In genomic region chr6:18400831-18401446, GRCh38 we compare ENCODE assay signal across 8 cellular contexts. TPM values are rescaled to one million over a fixed set of nuclear protein-coding genes. Genes with fewer than 3 reads are reported as not detected.
A peak's percentile ranks its signal among the peaks of the same experiment; 100 is the strongest.
DNase-seq lines count a peak whose midpoint lies in the region; ATAC-seq and TF ChIP-seq lines count a peak whose summit lies in the region.

No MANE protein-coding gene starts in this region.

- H3K27me3 ChIP-seq in DOHH2 (ENCODE audit: control insufficient read depth, low read length) (no peaks in the 10 kb centered on the region), ascending aorta (no peaks in the 10 kb centered on the region), gastrocnemius medialis (no peaks in the 10 kb centered on the region)

- intact Hi-C loops in ascending aorta (cut with DNase I) (no loop called here), gastrocnemius medialis (cut with DNase I; ENCODE audit: low total_unique reads) (no loop called here)

- H3K9me2 ChIP-seq in DOHH2 (replicated peaks; ENCODE audit: control insufficient read depth, low read length) = no peaks in the 10 kb centered on the region

- peaks cover 14% of the 10 kb centered on the region; the same call in 1 of the 2 replicates for H4K20me1 ChIP-seq in DOHH2 (ENCODE audit: control insufficient read depth, insufficient read depth, low read depth, low read length)

- no peak for TF ChIP-seq CTCF in DOHH2 (IDR thresholded peaks at IDR 0.05; ENCODE audit: low read depth, low read length, poor library complexity, severe bottlenecking)
- no peak for TF ChIP-seq CTCF in ascending aorta (IDR thresholded peaks at IDR 0.05)
- TF ChIP-seq CTCF in gastrocnemius medialis (IDR thresholded peaks at IDR 0.05 in 4 of 5, conservative IDR thresholded peaks at IDR 0.05 in 1 of 5) = no peak

- peak overlapping the region; percentile 73 for H3K27ac ChIP-seq in DOHH2 (ENCODE audit: low read depth, low read length)
- H3K27ac ChIP-seq in ascending aorta = peak overlapping the region; percentile 2 to 30
- peak overlapping the region; percentile 74 to 93 (median 80) for H3K27ac ChIP-seq in gastrocnemius medialis

- H3K9me3 ChIP-seq in DOHH2 (ENCODE audit: control insufficient read depth, insufficient read depth, low read length) (no peaks in the 10 kb centered on the region), ascending aorta (no peaks in the 10 kb centered on the region), gastrocnemius medialis (no peaks in the 10 kb centered on the region)

- no peak for TF ChIP-seq POLR2A in gastrocnemius medialis (IDR thresholded peaks at IDR 0.05)

- peaks cover 29% of the 10 kb centered on the region for H3F3A ChIP-seq in DOHH2 (ENCODE audit: control insufficient read depth, insufficient read depth)

- peaks cover 94% of the 10 kb centered on the region for H3K79me2 ChIP-seq in DOHH2 (ENCODE audit: control insufficient read depth, low read length)

- H3K4me1 ChIP-seq in DOHH2 (ENCODE audit: control insufficient read depth, low read length) = peaks cover 83% of the 10 kb centered on the region
- H3K4me1 ChIP-seq in ascending aorta = peaks cover 0 to under 1% of the 10 kb centered on the region in 2 donors
- H3K4me1 ChIP-seq in gastrocnemius medialis = peaks cover 77 to 81% of the 10 kb centered on the region in 2 donors

- peak; percentile 83 for ATAC-seq in GM19468 (IDR thresholded peaks at IDR 0.05; ENCODE audit: extremely low read depth, unreplicated experiment)
- ATAC-seq in HG03460 (IDR thresholded peaks at IDR 0.05; ENCODE audit: unreplicated experiment) = peak; percentile 88
- ATAC-seq in gastrocnemius medialis = no peak

- DNase-seq in ascending aorta (ENCODE audit: low spot score in 2 of 2) (no peak), gastrocnemius medialis (no peak), foreskin melanocyte (no peak), midbrain (lab: John Stamatoyannopoulos, UW) (no peak)
- DNase-seq in NK-92 treated with Interleukin-12 subunit alpha and Interleukin-12 subunit beta, amount 100 ng/mL, for 24 hours (lab: John Stamatoyannopoulos, UW) = no peak

- H3K4me3 ChIP-seq in DOHH2 (ENCODE audit: low read length) (peak overlapping the region; percentile 30), ascending aorta (no peak overlapping the region), gastrocnemius medialis (no peak overlapping the region)

- peak overlapping the region; percentile 59 for H3K4me2 ChIP-seq in DOHH2 (ENCODE audit: low read length)

- H3K36me3 ChIP-seq in DOHH2 (ENCODE audit: control insufficient read depth, low read length) (peaks cover 92% of the 10 kb centered on the region), ascending aorta (peaks cover 0 to 6% of the 10 kb centered on the region in 2 donors), gastrocnemius medialis (peaks cover 0 to 25% of the 10 kb centered on the region in 2 donors)

- in situ Hi-C loops in gastrocnemius medialis (cut with MboI; ENCODE audit: low sequenced_read_pairs in 4 of 4) = no loop called here

RNA-seq across cellular contexts. Expression of gene RNF144B, which starts 13.8 kb away (rescaled TPM):
- total RNA-seq in ascending aorta (52.3 TPM), gastrocnemius medialis (10 to 100 TPM in 3 of 4 donors, 1 to 10 TPM in 1; 8.4 to 47.0 (median 31.9) TPM)

Comparison
In these comparisons a context has a peak if more than half of its experiments do, and no peak if none do; other contexts are left out.
1. H3K27ac ChIP-seq: peak in every context shown above with its lines; median percentile 80 in gastrocnemius medialis; 73 in DOHH2; 16 in ascending aorta.
2. ATAC-seq: peak in GM19468 (single experiment) and HG03460 (single experiment); none in gastrocnemius medialis (0 of 2).